21 cellular contexts compared by ENCODE assay signal in genomic region chr14:91729756-91730155, GRCh38. TPM values are rescaled to one million over a fixed set of nuclear protein-coding genes. Genes with fewer than 3 reads are reported as not detected.
"Had no signal": no experiment of that assay in that cellular context is flagged by ENCODE, and none has a peak within 500 bp of the region (broad histone marks: within the 10 kb centered on the region; RNA-seq: fewer than 3 reads in every experiment).

No MANE protein-coding gene starts in this region.

- H3K4me1 ChIP-seq: gastroesophageal sphincter, left ventricle myocardium inferior, lower lobe of right lung, neural progenitor cell, right atrium auricular region, suprapubic skin, thyroid gland, upper lobe of right lung had no signal

- DNase-seq: cerebellar nuclear complex; dermis blood vessel endothelial cell; esophagus squamous epithelium; immature natural killer cell; left ventricle myocardium inferior; lower lobe of right lung; midbrain; occipital lobe; sigmoid colon; small intestine; stimulated activated CD4-positive, alpha-beta T cell treated with anti-CD3 and anti-CD28 coated beads, Interleukin-12 subunit alpha, Interleukin-12 subunit beta, amount 100 ng/mL, for 4 hours; stimulated activated CD8-positive, alpha-beta memory T cell treated with anti-CD3 and anti-CD28 coated beads, Interleukin-4, amount 100 ng/mL, for 48 hours; stimulated activated naive CD8-positive, alpha-beta T cell treated with anti-CD3 and anti-CD28 coated beads, Interleukin-15, Interleukin-2, amounts not matched to agents 100 U/mL and 50 U/mL, for 24 hours; thyroid gland; upper lobe of right lung had no signal

- H3K27ac ChIP-seq: esophagus squamous epithelium, gastroesophageal sphincter, left ventricle myocardium inferior, lower lobe of right lung, neural progenitor cell, right atrium auricular region, suprapubic skin, thyroid gland, upper lobe of right lung had no signal

- H3K9me3 ChIP-seq: esophagus squamous epithelium, gastroesophageal sphincter, left ventricle myocardium inferior, lower lobe of right lung, right atrium auricular region, sigmoid colon, suprapubic skin, thyroid gland, upper lobe of right lung had no signal

- H3K4me3 ChIP-seq: esophagus squamous epithelium, gastroesophageal sphincter, left ventricle myocardium inferior, lower lobe of right lung, neural progenitor cell, right atrium auricular region, sigmoid colon, suprapubic skin, thyroid gland, upper lobe of right lung had no signal

- H2AFZ ChIP-seq: neural progenitor cell had no signal

- H3K4me2 ChIP-seq: neural progenitor cell had no signal

- H3K27me3 ChIP-seq: esophagus squamous epithelium, gastroesophageal sphincter, neural progenitor cell, right atrium auricular region, sigmoid colon, suprapubic skin, thyroid gland, upper lobe of right lung had no signal

- H3K36me3 ChIP-seq: esophagus squamous epithelium, gastroesophageal sphincter, left ventricle myocardium inferior, lower lobe of right lung, neural progenitor cell, right atrium auricular region, sigmoid colon, suprapubic skin, thyroid gland, upper lobe of right lung had no signal

- H3K9ac ChIP-seq: neural progenitor cell had no signal

RNA-seq across cellular contexts. Expression of gene CATSPERB, which starts 2.1 kb away (rescaled TPM):
- total RNA-seq: epithelial cell of proximal tubule, pulmonary artery endothelial cell had no signal
